ENCODE assay signal across 9 cellular contexts in genomic region chr22:37229805-37230672, GRCh38. TPM values are rescaled to one million over a fixed set of nuclear protein-coding genes. Genes with fewer than 3 reads are reported as not detected.
DNase-seq lines count a peak whose midpoint lies in the region; ATAC-seq, FAIRE-seq and TF ChIP-seq lines count a peak whose summit lies in the region.
"Had no signal": no experiment of that assay in that cellular context is flagged by ENCODE, and none has a peak within 500 bp of the region (broad histone marks: within the 10 kb centered on the region; RNA-seq: fewer than 3 reads in every experiment).

No MANE protein-coding gene starts in this region.

- no peak for TF ChIP-seq CTCF in MM.1S (IDR thresholded peaks at IDR 0.05; ENCODE audit: low read length)
- TF ChIP-seq CTCF in endothelial cell of umbilical vein (IDR thresholded peaks at IDR 0.05; ENCODE audit: extremely low read depth in 1 of 2, insufficient read depth in 1 of 2, low read depth in 1 of 2, low read length in 2 of 2) = no peak

- H3K4me1 ChIP-seq in MM.1S (ENCODE audit: low read length) (peaks cover 74% of the 10 kb centered on the region), endothelial cell of umbilical vein (ENCODE audit: control insufficient read depth, extremely low read depth, insufficient read depth, low read length) (peaks cover 27% of the 10 kb centered on the region)

- ATAC-seq in GM19455 (IDR thresholded peaks at IDR 0.05; ENCODE audit: unreplicated experiment) = peak; percentile 56

- peak overlapping the region; percentile 99 for H3K27ac ChIP-seq in MM.1S (ENCODE audit: low read length)
- H3K27ac ChIP-seq in endothelial cell of umbilical vein (ENCODE audit: insufficient read depth, low read depth, low read length) = peak overlapping the region; percentile 57

- H3K27me3 ChIP-seq in MM.1S (replicated peaks; ENCODE audit: insufficient read depth, low read length) (no peaks in the 10 kb centered on the region), endothelial cell of umbilical vein (ENCODE audit: control insufficient read depth in 2 of 2, insufficient read depth in 2 of 2, low read length in 2 of 2) (no peaks in the 10 kb centered on the region)

- peak overlapping the region; percentile 72 for H3K4me2 ChIP-seq in MM.1S (ENCODE audit: low read depth, low read length)
- peak overlapping the region; percentile 27 for H3K4me2 ChIP-seq in endothelial cell of umbilical vein (ENCODE audit: insufficient read depth, low read length)

- CTCF ChIA-PET in endothelial cell of umbilical vein (lab: Charles Lee) = interaction anchor here (1.0 to 4.7 kb wide), 8 partner anchors 7 to 33 kb away, joined by 3 to 45 read pairs (median 4); no protein-coding TSS in a partner anchor

- intact Hi-C loops in endothelial cell of umbilical vein (cut with micrococcal nuclease) = no loop called here

- FAIRE-seq in endothelial cell of umbilical vein (lab: Jason Lieb, UNC) = peak; percentile 4
- no peak for FAIRE-seq in HTR-8/SVneo (lab: Jason Lieb, UNC)
- FAIRE-seq: colon had no signal

- POLR2A ChIA-PET in endothelial cell of umbilical vein (lab: Charles Lee) = no interaction called here

- H4K20me1 ChIP-seq in MM.1S (ENCODE audit: insufficient read depth, low read length) (no peaks in the 10 kb centered on the region), endothelial cell of umbilical vein (replicated peaks; ENCODE audit: control insufficient read depth, extremely low read depth, insufficient read depth, low read length) (no peaks in the 10 kb centered on the region)

- no TSS peak for BruUV-seq in endothelial cell of umbilical vein (replicated peaks; lab: Mats Ljungman, UMichigan)

- TF ChIP-seq POLR2A in endothelial cell of umbilical vein (IDR thresholded peaks at IDR 0.05; ENCODE audit: low read depth, low read length) = no peak

- dilution Hi-C loops in endothelial cell of umbilical vein (cut with MboI; ENCODE audit: extremely low pct_ligation_motif_present, low sequenced_read_pairs) = no loop called here

- H3K4me3 ChIP-seq in MM.1S (ENCODE audit: low read length) (no peak overlapping the region; the same call in 1 of the 2 replicates), endothelial cell of umbilical vein (replicated peaks in 1 of 3; ENCODE audit: insufficient read depth in 1 of 3, low read depth in 1 of 3, low read length in 3 of 3) (no peak overlapping the region)

- H3K9me3 ChIP-seq in MM.1S (replicated peaks; ENCODE audit: insufficient read depth, low read length) = no peaks in the 10 kb centered on the region
- no peaks in the 10 kb centered on the region for H3K9me3 ChIP-seq in endothelial cell of umbilical vein (replicated peaks; ENCODE audit: control insufficient read depth, insufficient read depth, low read length)

- H3K9ac ChIP-seq in MM.1S (ENCODE audit: low read length) (peak overlapping the region; percentile 68), endothelial cell of umbilical vein (replicated peaks; ENCODE audit: extremely low read depth, insufficient read depth, low read length) (no peak overlapping the region)

- no peaks in the 10 kb centered on the region for H3K9me2 ChIP-seq in MM.1S (replicated peaks; ENCODE audit: insufficient read depth, low read length)

- H2AFZ ChIP-seq in MM.1S (ENCODE audit: low read length) (no peak overlapping the region), endothelial cell of umbilical vein (ENCODE audit: low read depth, low read length) (no peak overlapping the region)

- H3K36me3 ChIP-seq in MM.1S (replicated peaks; ENCODE audit: insufficient read depth, low read length) = peaks cover 17% of the 10 kb centered on the region
- H3K36me3 ChIP-seq in endothelial cell of umbilical vein (ENCODE audit: control insufficient read depth in 2 of 2, extremely low read depth in 1 of 2, insufficient read depth in 2 of 2, low read length in 2 of 2) = peaks cover 3 to 5% of the 10 kb centered on the region in 2 experiments

- peaks cover 87% of the 10 kb centered on the region for H3F3A ChIP-seq in MM.1S (ENCODE audit: insufficient read depth, low read length)

- no peaks in the 10 kb centered on the region for H3K9me1 ChIP-seq in endothelial cell of umbilical vein (replicated peaks; ENCODE audit: control insufficient read depth, extremely low read depth, insufficient read depth, low read length)

- DNase-seq in MM.1S (peak; percentile 89), endothelial cell of umbilical vein (ENCODE audit: low read depth, low spot score) (no peak), HTR-8/SVneo (ENCODE audit: insufficient read length, low spot score) (no peak), NCI-H2081 treated with DMSO at 0.1 percent for 48 hours (lab: John Stamatoyannopoulos, UW) (no peak), ecto neural progenitor cell (ENCODE audit: low spot score) (no peak)
- peak; percentile 88 for DNase-seq in activated CD4-positive, alpha-beta T cell treated with anti-CD3 and anti-CD28 coated beads, Interleukin-2, amount 50 U/mL, for 1 hour
- peak; percentile 77 to 79 for DNase-seq in stimulated activated CD4-positive, alpha-beta T cell treated with anti-CD3 and anti-CD28 coated beads, Interleukin-15, amount 100 ng/mL, for 1 hour (ENCODE audit: low read depth in 1 of 2, low spot score in 1 of 2)

- peaks cover 74% of the 10 kb centered on the region for H3K79me2 ChIP-seq in MM.1S (ENCODE audit: low read length)
- H3K79me2 ChIP-seq in endothelial cell of umbilical vein (ENCODE audit: control insufficient read depth, insufficient read depth, low read length) = no peaks in the 10 kb centered on the region

TF ChIP-seq in endothelial cell of umbilical vein, 7 proteins besides CTCF, POLR2A, EP300 and RAD21:
- TF ChIP-seq JUN (IDR thresholded peaks at IDR 0.05; ENCODE audit: borderline replicate concordance, insufficient read depth, insufficient read length, low read depth) (no peak), FOS (IDR thresholded peaks at IDR 0.05; ENCODE audit: borderline replicate concordance, insufficient read depth, low read length) (no peak), MAX (IDR thresholded peaks at IDR 0.05; ENCODE audit: insufficient read depth, insufficient read length) (no peak), POLR2AphosphoS5 (IDR thresholded peaks at IDR 0.05; ENCODE audit: insufficient read depth, low read depth, low read length) (no peak), EZH2 (IDR thresholded peaks at IDR 0.05; ENCODE audit: borderline replicate concordance, low read depth, low read length, severe bottlenecking) (no peak), MYC (IDR thresholded peaks at IDR 0.05; ENCODE audit: low read depth, low read length) (no peak), GATA2 (IDR thresholded peaks at IDR 0.05; ENCODE audit: insufficient read depth, insufficient read length, low read depth, low read length) (no peak)

RNA-seq across cellular contexts. Expression of gene RAC2, which starts 14.0 kb away (rescaled TPM):
- 111 and 122 TPM in 2 replicates for total RNA-seq in endothelial cell of umbilical vein
- polyA plus RNA-seq in endothelial cell of umbilical vein = 181 and 196 TPM in 2 replicates
- 128 and 131 TPM in 2 replicates for polyA plus RNA-seq in endothelial cell of umbilical vein (2011; cell fraction: cytosol; rRNA removed)
- polyA plus RNA-seq in endothelial cell of umbilical vein (2011; cell fraction: nucleus; rRNA removed) = 62.5 and 70.8 TPM in 2 replicates
- polyA plus RNA-seq in endothelial cell of umbilical vein (2012) = 122 and 165 TPM in 2 replicates
- 92.2 and 107 TPM in 2 replicates for polyA minus RNA-seq in endothelial cell of umbilical vein
- not detected for polyA minus RNA-seq in endothelial cell of umbilical vein (2011; cell fraction: cytosol; rRNA and poly(A)+ RNA removed)
- 21.8 and 27.2 TPM in 2 replicates for polyA minus RNA-seq in endothelial cell of umbilical vein (2011; cell fraction: nucleus; rRNA and poly(A)+ RNA removed)

RNA-seq across cellular contexts. Expression of gene SSTR3, which starts 17.8 kb away (rescaled TPM):
- total RNA-seq in endothelial cell of umbilical vein = not detected in 2 replicates
- polyA plus RNA-seq in endothelial cell of umbilical vein = not detected in 2 replicates
- not detected in 2 replicates for polyA plus RNA-seq in endothelial cell of umbilical vein (2011; cell fraction: cytosol; rRNA removed)
- polyA plus RNA-seq in endothelial cell of umbilical vein (2011; cell fraction: nucleus; rRNA removed) = not detected in 2 replicates
- not detected in 2 replicates for polyA plus RNA-seq in endothelial cell of umbilical vein (2012)
- not detected in 2 replicates for polyA minus RNA-seq in endothelial cell of umbilical vein
- not detected for polyA minus RNA-seq in endothelial cell of umbilical vein (2011; cell fraction: cytosol; rRNA and poly(A)+ RNA removed)
- not detected in 2 replicates for polyA minus RNA-seq in endothelial cell of umbilical vein (2011; cell fraction: nucleus; rRNA and poly(A)+ RNA removed)

RNA-seq across cellular contexts. Expression of gene C1QTNF6, which starts 42.0 kb away (rescaled TPM):
- total RNA-seq in endothelial cell of umbilical vein = 27.6 and 31.5 TPM in 2 replicates
- polyA plus RNA-seq in endothelial cell of umbilical vein = 20.2 and 23.6 TPM in 2 replicates
- polyA plus RNA-seq in endothelial cell of umbilical vein (2011; cell fraction: cytosol; rRNA removed) = 13.0 and 13.9 TPM in 2 replicates
- polyA plus RNA-seq in endothelial cell of umbilical vein (2011; cell fraction: nucleus; rRNA removed) = 21.5 and 22.1 TPM in 2 replicates
- polyA plus RNA-seq in endothelial cell of umbilical vein (2012) = 10.6 and 12.3 TPM in 2 replicates
- 9.3 and 12.7 TPM in 2 replicates for polyA minus RNA-seq in endothelial cell of umbilical vein
- 24.2 TPM for polyA minus RNA-seq in endothelial cell of umbilical vein (2011; cell fraction: cytosol; rRNA and poly(A)+ RNA removed)
- polyA minus RNA-seq in endothelial cell of umbilical vein (2011; cell fraction: nucleus; rRNA and poly(A)+ RNA removed) = 7.0 and 7.6 TPM in 2 replicates

RNA-seq across cellular contexts. Expression of gene CYTH4, which starts 52.3 kb away (rescaled TPM):
- total RNA-seq in endothelial cell of umbilical vein = not detected in 2 replicates
- polyA plus RNA-seq in endothelial cell of umbilical vein = 0.06 and 0.29 TPM in 2 replicates
- 0.10 TPM in 1 of 2 replicates, not detected in the other for polyA plus RNA-seq in endothelial cell of umbilical vein (2011; cell fraction: cytosol; rRNA removed)
- 0.11 and 0.27 TPM in 2 replicates for polyA plus RNA-seq in endothelial cell of umbilical vein (2011; cell fraction: nucleus; rRNA removed)
- 0.11 and 0.40 TPM in 2 replicates for polyA plus RNA-seq in endothelial cell of umbilical vein (2012)
- 0.17 and 0.63 TPM in 2 replicates for polyA minus RNA-seq in endothelial cell of umbilical vein
- polyA minus RNA-seq in endothelial cell of umbilical vein (2011; cell fraction: cytosol; rRNA and poly(A)+ RNA removed) = not detected
- polyA minus RNA-seq in endothelial cell of umbilical vein (2011; cell fraction: nucleus; rRNA and poly(A)+ RNA removed) = not detected in 2 replicates

Comparison
In these comparisons a context has a peak if more than half of its experiments do, and no peak if none do; other contexts are left out.
1. DNase-seq: peak in MM.1S (single experiment), activated CD4-positive, alpha-beta T cell treated with anti-CD3 and anti-CD28 coated beads, Interleukin-2, amount 50 U/mL, for 1 hour (single experiment) and stimulated activated CD4-positive, alpha-beta T cell treated with anti-CD3 and anti-CD28 coated beads, Interleukin-15, amount 100 ng/mL, for 1 hour (2 of 2); none in endothelial cell of umbilical vein (single experiment), HTR-8/SVneo (single experiment), NCI-H2081 treated with DMSO at 0.1 percent for 48 hours (single experiment) and ecto neural progenitor cell (single experiment).